Comparison of ENCODE assay signal across 2 cellular contexts in the genomic region with DNA sequence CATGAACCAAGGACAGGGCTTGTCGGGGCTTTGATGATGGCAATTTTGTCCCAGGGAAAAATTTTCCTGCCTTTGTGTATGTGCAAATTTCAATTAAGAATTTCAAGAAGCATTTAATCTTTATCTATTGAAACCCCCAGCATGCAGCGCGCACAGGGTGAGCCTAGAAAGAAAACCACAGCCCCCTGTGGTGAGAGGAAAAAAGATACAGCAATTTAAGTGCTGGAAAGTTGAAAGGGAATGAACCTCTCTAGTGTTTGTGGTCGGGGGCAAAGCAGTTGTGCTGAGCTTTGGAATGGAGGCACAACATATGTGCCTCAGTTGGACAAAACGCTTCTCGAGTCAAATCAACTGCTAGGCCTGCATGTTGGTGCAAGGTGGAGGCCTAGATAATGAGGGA.
TF ChIP-seq lines count a peak whose summit lies in the region.

No MANE protein-coding gene starts in this region.

TF ChIP-seq in HEK293, 187 proteins besides CTCF, POLR2A, EP300 and RAD21 (continued from another document):
- TF ChIP-seq, protein P1, sequence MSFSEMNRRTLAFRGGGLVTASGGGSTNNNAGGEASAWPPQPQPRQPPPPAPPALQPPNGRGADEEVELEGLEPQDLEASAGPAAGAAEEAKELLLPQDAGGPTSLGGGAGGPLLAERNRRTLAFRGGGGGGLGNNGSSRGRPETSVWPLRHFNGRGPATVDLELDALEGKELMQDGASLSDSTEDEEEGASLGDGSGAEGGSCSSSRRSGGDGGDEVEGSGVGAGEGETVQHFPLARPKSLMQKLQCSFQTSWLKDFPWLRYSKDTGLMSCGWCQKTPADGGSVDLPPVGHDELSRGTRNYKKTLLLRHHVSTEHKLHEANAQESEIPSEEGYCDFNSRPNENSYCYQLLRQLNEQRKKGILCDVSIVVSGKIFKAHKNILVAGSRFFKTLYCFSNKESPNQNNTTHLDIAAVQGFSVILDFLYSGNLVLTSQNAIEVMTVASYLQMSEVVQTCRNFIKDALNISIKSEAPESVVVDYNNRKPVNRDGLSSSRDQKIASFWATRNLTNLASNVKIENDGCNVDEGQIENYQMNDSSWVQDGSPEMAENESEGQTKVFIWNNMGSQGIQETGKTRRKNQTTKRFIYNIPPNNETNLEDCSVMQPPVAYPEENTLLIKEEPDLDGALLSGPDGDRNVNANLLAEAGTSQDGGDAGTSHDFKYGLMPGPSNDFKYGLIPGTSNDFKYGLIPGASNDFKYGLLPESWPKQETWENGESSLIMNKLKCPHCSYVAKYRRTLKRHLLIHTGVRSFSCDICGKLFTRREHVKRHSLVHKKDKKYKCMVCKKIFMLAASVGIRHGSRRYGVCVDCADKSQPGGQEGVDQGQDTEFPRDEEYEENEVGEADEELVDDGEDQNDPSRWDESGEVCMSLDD (tag by site-specific recombination; IDR thresholded peaks at IDR 0.05) = no peak
- TF ChIP-seq ZBTB1 (tag by site-specific recombination; IDR thresholded peaks at IDR 0.05) (no peak), ZNF10 (tag by site-specific recombination; IDR thresholded peaks at IDR 0.05) (no peak), ZNF114 (tag by site-specific recombination; IDR thresholded peaks at IDR 0.05) (no peak), ZNF530 (tag by site-specific recombination; IDR thresholded peaks at IDR 0.05; ENCODE audit: low read depth) (no peak), ZNF394 (tag by site-specific recombination; IDR thresholded peaks at IDR 0.05; ENCODE audit: borderline replicate concordance) (no peak), KLF10 (tag by site-specific recombination; IDR thresholded peaks at IDR 0.05) (no peak), ZNF121 (tag by site-specific recombination; IDR thresholded peaks at IDR 0.05) (no peak)
- TF ChIP-seq, protein P2, sequence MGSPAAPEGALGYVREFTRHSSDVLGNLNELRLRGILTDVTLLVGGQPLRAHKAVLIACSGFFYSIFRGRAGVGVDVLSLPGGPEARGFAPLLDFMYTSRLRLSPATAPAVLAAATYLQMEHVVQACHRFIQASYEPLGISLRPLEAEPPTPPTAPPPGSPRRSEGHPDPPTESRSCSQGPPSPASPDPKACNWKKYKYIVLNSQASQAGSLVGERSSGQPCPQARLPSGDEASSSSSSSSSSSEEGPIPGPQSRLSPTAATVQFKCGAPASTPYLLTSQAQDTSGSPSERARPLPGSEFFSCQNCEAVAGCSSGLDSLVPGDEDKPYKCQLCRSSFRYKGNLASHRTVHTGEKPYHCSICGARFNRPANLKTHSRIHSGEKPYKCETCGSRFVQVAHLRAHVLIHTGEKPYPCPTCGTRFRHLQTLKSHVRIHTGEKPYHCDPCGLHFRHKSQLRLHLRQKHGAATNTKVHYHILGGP (tag by site-specific recombination; IDR thresholded peaks at IDR 0.05) = 0 out of 2 replicates have a peak, but pooled peaks have one; percentile 8

TF ChIP-seq in K562, 482 proteins besides CTCF, POLR2A, EP300 and RAD21 (continued from another document):
- TF ChIP-seq, protein P3, sequence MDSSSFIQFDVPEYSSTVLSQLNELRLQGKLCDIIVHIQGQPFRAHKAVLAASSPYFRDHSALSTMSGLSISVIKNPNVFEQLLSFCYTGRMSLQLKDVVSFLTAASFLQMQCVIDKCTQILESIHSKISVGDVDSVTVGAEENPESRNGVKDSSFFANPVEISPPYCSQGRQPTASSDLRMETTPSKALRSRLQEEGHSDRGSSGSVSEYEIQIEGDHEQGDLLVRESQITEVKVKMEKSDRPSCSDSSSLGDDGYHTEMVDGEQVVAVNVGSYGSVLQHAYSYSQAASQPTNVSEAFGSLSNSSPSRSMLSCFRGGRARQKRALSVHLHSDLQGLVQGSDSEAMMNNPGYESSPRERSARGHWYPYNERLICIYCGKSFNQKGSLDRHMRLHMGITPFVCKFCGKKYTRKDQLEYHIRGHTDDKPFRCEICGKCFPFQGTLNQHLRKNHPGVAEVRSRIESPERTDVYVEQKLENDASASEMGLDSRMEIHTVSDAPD (CRISPR knock-in tag; IDR thresholded peaks at IDR 0.05) = 0 out of 2 replicates have a peak, but pooled peaks have one; percentile 23
- TF ChIP-seq ZNF143 (CRISPR knock-in tag; IDR thresholded peaks at IDR 0.05) (peak; percentile 65), RFX7 (CRISPR knock-in tag; IDR thresholded peaks at IDR 0.05) (no peak), HSF4 (CRISPR knock-in tag; IDR thresholded peaks at IDR 0.05; ENCODE audit: borderline replicate concordance) (peak; percentile 55; the same call in 1 of the 2 replicates), DPF2 (IDR thresholded peaks at IDR 0.05) (0 out of 2 replicates have a peak, but pooled peaks have one; percentile 27), CHCHD3 (CRISPR knock-in tag; IDR thresholded peaks at IDR 0.05) (no peak), CXXC5 (CRISPR knock-in tag; IDR thresholded peaks at IDR 0.05) (peak; percentile 36; the same call in 1 of the 2 replicates)
